1 cellular context compared by ENCODE assay signal in the genomic region with DNA sequence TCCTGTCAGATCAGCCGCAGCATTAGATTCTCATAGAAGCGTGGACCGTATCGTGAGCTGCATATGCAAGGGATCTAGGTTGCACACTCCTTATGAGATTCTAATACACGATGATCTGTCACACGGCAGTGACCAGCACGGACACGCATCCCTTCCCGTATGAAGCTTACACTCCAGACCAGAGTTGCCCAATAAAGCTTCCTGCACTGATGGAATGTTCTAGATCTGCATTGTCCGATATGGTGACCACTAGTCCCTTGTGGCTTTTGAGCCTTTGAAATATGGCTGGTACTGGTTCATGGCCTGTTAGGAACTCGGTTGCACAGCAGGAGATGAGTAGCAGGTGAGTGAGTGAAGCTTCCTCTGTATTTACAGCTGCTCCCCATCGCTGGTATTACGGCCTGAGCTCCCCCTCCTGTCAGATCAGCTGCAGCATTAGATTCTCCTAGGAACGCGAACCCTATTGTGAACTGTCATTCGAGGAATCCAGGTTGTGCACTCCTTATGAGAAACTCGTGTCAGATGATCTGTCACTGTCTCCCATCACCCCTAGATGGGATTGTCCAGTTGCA.
TF ChIP-seq lines count a peak whose summit lies in the region.

No MANE protein-coding gene starts in this region.

TF ChIP-seq in HepG2, 621 proteins besides CTCF, POLR2A, EP300 and RAD21 (continued from another document and continues in another):
- TF ChIP-seq, protein P1, sequence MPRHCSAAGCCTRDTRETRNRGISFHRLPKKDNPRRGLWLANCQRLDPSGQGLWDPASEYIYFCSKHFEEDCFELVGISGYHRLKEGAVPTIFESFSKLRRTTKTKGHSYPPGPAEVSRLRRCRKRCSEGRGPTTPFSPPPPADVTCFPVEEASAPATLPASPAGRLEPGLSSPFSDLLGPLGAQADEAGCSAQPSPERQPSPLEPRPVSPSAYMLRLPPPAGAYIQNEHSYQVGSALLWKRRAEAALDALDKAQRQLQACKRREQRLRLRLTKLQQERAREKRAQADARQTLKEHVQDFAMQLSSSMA (CRISPR knock-in tag; IDR thresholded peaks at IDR 0.05): 0 out of 2 replicates have a peak, but pooled peaks have one; percentile 51
- no peak for TF ChIP-seq FOXM1 (CRISPR knock-in tag; IDR thresholded peaks at IDR 0.05)
- TF ChIP-seq YY1 (IDR thresholded peaks at IDR 0.05; ENCODE audit: insufficient read depth, insufficient replicate concordance, low read depth, low read length): no peak
- no peak for TF ChIP-seq SP1 (IDR thresholded peaks at IDR 0.05)
- TF ChIP-seq SP1 (CRISPR knock-in tag; IDR thresholded peaks at IDR 0.05): no peak
- no peak for TF ChIP-seq ZNF12 (CRISPR knock-in tag; IDR thresholded peaks at IDR 0.05)
- TF ChIP-seq, protein P2, sequence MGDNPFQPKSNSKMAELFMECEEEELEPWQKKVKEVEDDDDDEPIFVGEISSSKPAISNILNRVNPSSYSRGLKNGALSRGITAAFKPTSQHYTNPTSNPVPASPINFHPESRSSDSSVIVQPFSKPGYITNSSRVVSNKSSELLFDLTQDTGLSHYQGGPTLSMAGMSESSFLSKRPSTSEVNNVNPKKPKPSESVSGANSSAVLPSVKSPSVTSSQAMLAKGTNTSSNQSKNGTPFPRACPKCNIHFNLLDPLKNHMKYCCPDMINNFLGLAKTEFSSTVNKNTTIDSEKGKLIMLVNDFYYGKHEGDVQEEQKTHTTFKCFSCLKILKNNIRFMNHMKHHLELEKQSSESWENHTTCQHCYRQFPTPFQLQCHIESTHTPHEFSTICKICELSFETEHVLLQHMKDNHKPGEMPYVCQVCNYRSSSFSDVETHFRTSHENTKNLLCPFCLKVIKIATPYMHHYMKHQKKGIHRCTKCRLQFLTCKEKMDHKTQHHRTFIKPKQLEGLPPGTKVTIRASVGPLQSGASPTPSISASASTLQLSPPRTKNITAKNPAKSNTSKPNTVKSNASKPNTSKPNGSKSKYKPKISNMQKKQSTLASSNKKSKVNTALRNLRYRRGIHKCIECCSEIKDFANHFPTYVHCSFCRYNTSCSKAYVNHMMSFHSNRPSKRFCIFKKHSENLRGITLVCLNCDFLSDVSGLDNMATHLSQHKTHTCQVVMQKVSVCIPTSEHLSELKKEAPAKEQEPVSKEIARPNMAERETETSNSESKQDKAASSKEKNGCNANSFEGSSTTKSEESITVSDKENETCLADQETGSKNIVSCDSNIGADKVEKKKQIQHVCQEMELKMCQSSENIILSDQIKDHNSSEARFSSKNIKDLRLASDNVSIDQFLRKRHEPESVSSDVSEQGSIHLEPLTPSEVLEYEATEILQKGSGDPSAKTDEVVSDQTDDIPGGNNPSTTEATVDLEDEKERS (CRISPR knock-in tag; IDR thresholded peaks at IDR 0.05): no peak
- TF ChIP-seq ZNF180 (CRISPR knock-in tag; IDR thresholded peaks at IDR 0.05; ENCODE audit: borderline replicate concordance, low read depth): no peak
- TF ChIP-seq, protein P3, sequence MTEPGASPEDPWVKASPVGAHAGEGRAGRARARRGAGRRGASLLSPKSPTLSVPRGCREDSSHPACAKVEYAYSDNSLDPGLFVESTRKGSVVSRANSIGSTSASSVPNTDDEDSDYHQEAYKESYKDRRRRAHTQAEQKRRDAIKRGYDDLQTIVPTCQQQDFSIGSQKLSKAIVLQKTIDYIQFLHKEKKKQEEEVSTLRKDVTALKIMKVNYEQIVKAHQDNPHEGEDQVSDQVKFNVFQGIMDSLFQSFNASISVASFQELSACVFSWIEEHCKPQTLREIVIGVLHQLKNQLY (CRISPR knock-in tag; IDR thresholded peaks at IDR 0.05): no peak
- TF ChIP-seq, protein P4, sequence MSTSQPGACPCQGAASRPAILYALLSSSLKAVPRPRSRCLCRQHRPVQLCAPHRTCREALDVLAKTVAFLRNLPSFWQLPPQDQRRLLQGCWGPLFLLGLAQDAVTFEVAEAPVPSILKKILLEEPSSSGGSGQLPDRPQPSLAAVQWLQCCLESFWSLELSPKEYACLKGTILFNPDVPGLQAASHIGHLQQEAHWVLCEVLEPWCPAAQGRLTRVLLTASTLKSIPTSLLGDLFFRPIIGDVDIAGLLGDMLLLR (CRISPR knock-in tag; IDR thresholded peaks at IDR 0.05): no peak
- no peak for TF ChIP-seq KLF16 (CRISPR knock-in tag; IDR thresholded peaks at IDR 0.05)
- TF ChIP-seq KDM5A (IDR thresholded peaks at IDR 0.05; ENCODE audit: borderline replicate concordance, low read length): no peak
- TF ChIP-seq ZNF777 (CRISPR knock-in tag; IDR thresholded peaks at IDR 0.05): no peak
- no peak for TF ChIP-seq ZNF253 (CRISPR knock-in tag; IDR thresholded peaks at IDR 0.05; ENCODE audit: borderline replicate concordance)
- no peak for TF ChIP-seq TBX2 (CRISPR knock-in tag; IDR thresholded peaks at IDR 0.05; ENCODE audit: borderline replicate concordance)
- no peak for TF ChIP-seq NRL (CRISPR knock-in tag; IDR thresholded peaks at IDR 0.05; ENCODE audit: borderline replicate concordance)
- TF ChIP-seq EEA1 (CRISPR knock-in tag; IDR thresholded peaks at IDR 0.05; ENCODE audit: borderline replicate concordance): 0 out of 2 replicates have a peak, but pooled peaks have one; percentile 53
- peak; percentile 12; the same call in 1 of the 2 replicates for TF ChIP-seq ERF (CRISPR knock-in tag; IDR thresholded peaks at IDR 0.05)
- no peak for TF ChIP-seq ZSCAN21 (CRISPR knock-in tag; IDR thresholded peaks at IDR 0.05; ENCODE audit: borderline replicate concordance)
- TF ChIP-seq HCFC1 (IDR thresholded peaks at IDR 0.05; ENCODE audit: low read depth, low read length): no peak
- TF ChIP-seq KDM3A (CRISPR knock-in tag; IDR thresholded peaks at IDR 0.05; ENCODE audit: low read depth): no peak
- TF ChIP-seq, protein P5, sequence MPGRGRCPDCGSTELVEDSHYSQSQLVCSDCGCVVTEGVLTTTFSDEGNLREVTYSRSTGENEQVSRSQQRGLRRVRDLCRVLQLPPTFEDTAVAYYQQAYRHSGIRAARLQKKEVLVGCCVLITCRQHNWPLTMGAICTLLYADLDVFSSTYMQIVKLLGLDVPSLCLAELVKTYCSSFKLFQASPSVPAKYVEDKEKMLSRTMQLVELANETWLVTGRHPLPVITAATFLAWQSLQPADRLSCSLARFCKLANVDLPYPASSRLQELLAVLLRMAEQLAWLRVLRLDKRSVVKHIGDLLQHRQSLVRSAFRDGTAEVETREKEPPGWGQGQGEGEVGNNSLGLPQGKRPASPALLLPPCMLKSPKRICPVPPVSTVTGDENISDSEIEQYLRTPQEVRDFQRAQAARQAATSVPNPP (CRISPR knock-in tag; IDR thresholded peaks at IDR 0.05): no peak
- TF ChIP-seq, protein P6, sequence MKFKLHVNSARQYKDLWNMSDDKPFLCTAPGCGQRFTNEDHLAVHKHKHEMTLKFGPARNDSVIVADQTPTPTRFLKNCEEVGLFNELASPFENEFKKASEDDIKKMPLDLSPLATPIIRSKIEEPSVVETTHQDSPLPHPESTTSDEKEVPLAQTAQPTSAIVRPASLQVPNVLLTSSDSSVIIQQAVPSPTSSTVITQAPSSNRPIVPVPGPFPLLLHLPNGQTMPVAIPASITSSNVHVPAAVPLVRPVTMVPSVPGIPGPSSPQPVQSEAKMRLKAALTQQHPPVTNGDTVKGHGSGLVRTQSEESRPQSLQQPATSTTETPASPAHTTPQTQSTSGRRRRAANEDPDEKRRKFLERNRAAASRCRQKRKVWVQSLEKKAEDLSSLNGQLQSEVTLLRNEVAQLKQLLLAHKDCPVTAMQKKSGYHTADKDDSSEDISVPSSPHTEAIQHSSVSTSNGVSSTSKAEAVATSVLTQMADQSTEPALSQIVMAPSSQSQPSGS (CRISPR knock-in tag; IDR thresholded peaks at IDR 0.05): no peak
- no peak for TF ChIP-seq KMT2B (CRISPR knock-in tag; IDR thresholded peaks at IDR 0.05)
- TF ChIP-seq ZSCAN20 (CRISPR knock-in tag; IDR thresholded peaks at IDR 0.05; ENCODE audit: borderline replicate concordance): no peak
- no peak for TF ChIP-seq SRSF4 (IDR thresholded peaks at IDR 0.05; ENCODE audit: low read depth, low read length, poor library complexity, severe bottlenecking)
- TF ChIP-seq ZNF101 (CRISPR knock-in tag; IDR thresholded peaks at IDR 0.05; ENCODE audit: borderline replicate concordance, low read depth): no peak
- TF ChIP-seq TOPORS (CRISPR knock-in tag; IDR thresholded peaks at IDR 0.05): no peak
- no peak; the same call in 1 of the 2 replicates for TF ChIP-seq ZNF772 (CRISPR knock-in tag; IDR thresholded peaks at IDR 0.05)
- no peak for TF ChIP-seq ZNF331 (CRISPR knock-in tag; IDR thresholded peaks at IDR 0.05)
- TF ChIP-seq, protein P7, sequence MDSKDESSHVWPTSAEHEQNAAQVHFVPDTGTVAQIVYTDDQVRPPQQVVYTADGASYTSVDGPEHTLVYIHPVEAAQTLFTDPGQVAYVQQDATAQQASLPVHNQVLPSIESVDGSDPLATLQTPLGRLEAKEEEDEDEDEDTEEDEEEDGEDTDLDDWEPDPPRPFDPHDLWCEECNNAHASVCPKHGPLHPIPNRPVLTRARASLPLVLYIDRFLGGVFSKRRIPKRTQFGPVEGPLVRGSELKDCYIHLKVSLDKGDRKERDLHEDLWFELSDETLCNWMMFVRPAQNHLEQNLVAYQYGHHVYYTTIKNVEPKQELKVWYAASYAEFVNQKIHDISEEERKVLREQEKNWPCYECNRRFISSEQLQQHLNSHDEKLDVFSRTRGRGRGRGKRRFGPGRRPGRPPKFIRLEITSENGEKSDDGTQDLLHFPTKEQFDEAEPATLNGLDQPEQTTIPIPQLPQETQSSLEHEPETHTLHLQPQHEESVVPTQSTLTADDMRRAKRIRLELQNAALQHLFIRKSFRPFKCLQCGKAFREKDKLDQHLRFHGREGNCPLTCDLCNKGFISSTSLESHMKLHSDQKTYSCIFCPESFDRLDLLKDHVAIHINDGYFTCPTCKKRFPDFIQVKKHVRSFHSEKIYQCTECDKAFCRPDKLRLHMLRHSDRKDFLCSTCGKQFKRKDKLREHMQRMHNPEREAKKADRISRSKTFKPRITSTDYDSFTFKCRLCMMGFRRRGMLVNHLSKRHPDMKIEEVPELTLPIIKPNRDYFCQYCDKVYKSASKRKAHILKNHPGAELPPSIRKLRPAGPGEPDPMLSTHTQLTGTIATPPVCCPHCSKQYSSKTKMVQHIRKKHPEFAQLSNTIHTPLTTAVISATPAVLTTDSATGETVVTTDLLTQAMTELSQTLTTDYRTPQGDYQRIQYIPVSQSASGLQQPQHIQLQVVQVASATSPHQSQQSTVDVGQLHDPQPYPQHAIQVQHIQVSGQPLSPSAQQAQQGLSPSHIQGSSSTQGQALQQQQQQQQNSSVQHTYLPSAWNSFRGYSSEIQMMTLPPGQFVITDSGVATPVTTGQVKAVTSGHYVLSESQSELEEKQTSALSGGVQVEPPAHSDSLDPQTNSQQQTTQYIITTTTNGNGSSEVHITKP (CRISPR knock-in tag; IDR thresholded peaks at IDR 0.05; ENCODE audit: low read depth): no peak
- TF ChIP-seq ZNF264 (CRISPR knock-in tag; IDR thresholded peaks at IDR 0.05): no peak
- peak; percentile 95 for TF ChIP-seq GZF1 (CRISPR knock-in tag; IDR thresholded peaks at IDR 0.05)
- no peak for TF ChIP-seq MED8 (CRISPR knock-in tag; IDR thresholded peaks at IDR 0.05; ENCODE audit: insufficient replicate concordance)
- no peak for TF ChIP-seq BRD4 (CRISPR knock-in tag; IDR thresholded peaks at IDR 0.05)
- TF ChIP-seq, protein P8, sequence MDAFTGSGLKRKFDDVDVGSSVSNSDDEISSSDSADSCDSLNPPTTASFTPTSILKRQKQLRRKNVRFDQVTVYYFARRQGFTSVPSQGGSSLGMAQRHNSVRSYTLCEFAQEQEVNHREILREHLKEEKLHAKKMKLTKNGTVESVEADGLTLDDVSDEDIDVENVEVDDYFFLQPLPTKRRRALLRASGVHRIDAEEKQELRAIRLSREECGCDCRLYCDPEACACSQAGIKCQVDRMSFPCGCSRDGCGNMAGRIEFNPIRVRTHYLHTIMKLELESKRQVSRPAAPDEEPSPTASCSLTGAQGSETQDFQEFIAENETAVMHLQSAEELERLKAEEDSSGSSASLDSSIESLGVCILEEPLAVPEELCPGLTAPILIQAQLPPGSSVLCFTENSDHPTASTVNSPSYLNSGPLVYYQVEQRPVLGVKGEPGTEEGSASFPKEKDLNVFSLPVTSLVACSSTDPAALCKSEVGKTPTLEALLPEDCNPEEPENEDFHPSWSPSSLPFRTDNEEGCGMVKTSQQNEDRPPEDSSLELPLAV (CRISPR knock-in tag; conservative IDR thresholded peaks at IDR 0.05; ENCODE audit: low read depth): no peak
- TF ChIP-seq MATR3 (CRISPR knock-in tag; IDR thresholded peaks at IDR 0.05): no peak
- no peak for TF ChIP-seq ZNF841 (CRISPR knock-in tag; IDR thresholded peaks at IDR 0.05; ENCODE audit: borderline replicate concordance)
- TF ChIP-seq, protein P9, sequence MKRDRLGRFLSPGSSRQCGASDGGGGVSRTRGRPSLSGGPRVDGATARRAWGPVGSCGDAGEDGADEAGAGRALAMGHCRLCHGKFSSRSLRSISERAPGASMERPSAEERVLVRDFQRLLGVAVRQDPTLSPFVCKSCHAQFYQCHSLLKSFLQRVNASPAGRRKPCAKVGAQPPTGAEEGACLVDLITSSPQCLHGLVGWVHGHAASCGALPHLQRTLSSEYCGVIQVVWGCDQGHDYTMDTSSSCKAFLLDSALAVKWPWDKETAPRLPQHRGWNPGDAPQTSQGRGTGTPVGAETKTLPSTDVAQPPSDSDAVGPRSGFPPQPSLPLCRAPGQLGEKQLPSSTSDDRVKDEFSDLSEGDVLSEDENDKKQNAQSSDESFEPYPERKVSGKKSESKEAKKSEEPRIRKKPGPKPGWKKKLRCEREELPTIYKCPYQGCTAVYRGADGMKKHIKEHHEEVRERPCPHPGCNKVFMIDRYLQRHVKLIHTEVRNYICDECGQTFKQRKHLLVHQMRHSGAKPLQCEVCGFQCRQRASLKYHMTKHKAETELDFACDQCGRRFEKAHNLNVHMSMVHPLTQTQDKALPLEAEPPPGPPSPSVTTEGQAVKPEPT (CRISPR knock-in tag; IDR thresholded peaks at IDR 0.05; ENCODE audit: low read depth): no peak
- no peak for TF ChIP-seq NFYC (CRISPR knock-in tag; IDR thresholded peaks at IDR 0.05)
- peak; percentile 40; the same call in 1 of the 2 replicates for TF ChIP-seq TARDBP (CRISPR knock-in tag; IDR thresholded peaks at IDR 0.05)
- TF ChIP-seq ARNT (IDR thresholded peaks at IDR 0.05): no peak
